Comparison of ENCODE assay signal across 8 cellular contexts in the genomic region with DNA sequence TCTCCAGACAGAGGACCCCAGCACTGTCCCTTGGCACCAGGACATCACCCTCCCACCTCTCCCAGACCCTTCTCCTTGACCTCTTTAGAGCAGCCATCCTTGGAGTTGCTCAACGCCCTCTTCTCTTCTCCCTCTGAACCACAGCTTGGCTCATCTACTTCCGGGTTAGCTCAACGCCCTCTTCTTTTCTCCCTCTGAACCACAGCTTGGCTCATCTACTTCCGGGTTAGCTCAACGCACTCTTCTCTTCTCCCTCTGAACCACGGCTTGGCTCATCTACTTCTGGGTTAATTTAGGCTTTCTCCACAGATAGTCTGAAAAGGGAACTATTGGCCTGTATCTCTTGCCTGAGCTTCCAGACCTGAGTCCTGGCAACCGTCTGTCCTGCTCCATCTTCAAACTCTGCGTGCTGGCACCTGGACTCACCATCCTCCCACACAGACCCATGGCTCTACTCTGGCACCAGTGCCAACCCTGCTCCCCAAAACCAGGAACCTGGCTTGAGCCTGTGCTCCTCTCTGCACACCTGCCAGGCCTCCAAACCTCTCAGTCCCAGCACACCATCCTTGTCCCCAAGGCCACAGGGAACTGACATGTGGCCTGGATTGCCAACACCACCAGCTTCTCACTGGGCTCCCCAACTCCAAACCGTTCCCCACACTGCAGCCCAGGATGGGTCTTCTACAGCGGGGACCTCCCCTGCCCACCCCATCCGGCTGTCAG. TPM values are rescaled to one million over a fixed set of nuclear protein-coding genes. Genes with fewer than 3 reads are reported as not detected.
A peak's percentile ranks its signal among the peaks of the same experiment; 100 is the strongest.
DNase-seq lines count a peak whose midpoint lies in the region; ATAC-seq, FAIRE-seq and TF ChIP-seq lines count a peak whose summit lies in the region.
"Had no signal": no experiment of that assay in that cellular context is flagged by ENCODE, and none has a peak within 500 bp of the region (broad histone marks: within the 10 kb centered on the region; RNA-seq: fewer than 3 reads in every experiment).

No MANE protein-coding gene starts in this region.

- H3K27ac ChIP-seq in K562 (ENCODE audit: extremely low read depth, low read depth, low read length) (no peak overlapping the region), ovary (peak overlapping the region in 1 of 2 donors; percentile 15), transverse colon (peak overlapping the region in 2 of 4 donors; percentile 13 to 62)

- peaks cover 11% of the 10 kb centered on the region; the same call in 2 of the 3 replicates for H3K79me2 ChIP-seq in K562 (ENCODE audit: control insufficient read depth, insufficient read depth, low read length)

- TF ChIP-seq CTCF in K562 (IDR thresholded peaks at IDR 0.05 in 2 of 3, conservative IDR thresholded peaks at IDR 0.05 in 1 of 3; ENCODE audit: insufficient read depth in 2 of 3, low read depth in 1 of 3, low read length in 3 of 3) (no peak), ovary (IDR thresholded peaks at IDR 0.05) (no peak), transverse colon (IDR thresholded peaks at IDR 0.05) (no peak)

- POLR2A ChIA-PET in K562 (lab: Yijun Ruan, JAX) = interaction anchor here (0.7 to 1.2 kb wide), 5 partner anchors 9 to 25 kb away, joined by 3 to 11 read pairs (median 4); no protein-coding TSS in a partner anchor

- TF ChIP-seq POLR2A in K562 (conservative IDR thresholded peaks at IDR 0.05) = no peak
- no peak for TF ChIP-seq POLR2A in ovary (IDR thresholded peaks at IDR 0.05)
- no peak for TF ChIP-seq POLR2A in transverse colon (IDR thresholded peaks at IDR 0.05)

- peaks cover 7% of the 10 kb centered on the region for H4K20me1 ChIP-seq in K562 (replicated peaks; ENCODE audit: control insufficient read depth, insufficient read depth, low read length)

- TF ChIP-seq RAD21 in K562 (CRISPR knock-in tag; conservative IDR thresholded peaks at IDR 0.05 in 1 of 2, IDR thresholded peaks at IDR 0.05 in 1 of 2) = no peak

- H3K36me3 ChIP-seq in K562 (ENCODE audit: control insufficient read depth, insufficient read depth, low read length) (peaks cover 94% of the 10 kb centered on the region; the same call in 2 of the 3 replicates), ovary (no peaks in the 10 kb centered on the region), transverse colon (no peaks in the 10 kb centered on the region)

- H3K9me3 ChIP-seq in K562 (replicated peaks; ENCODE audit: control insufficient read depth, insufficient read depth, low read depth, low read length) = no peaks in the 10 kb centered on the region
- H3K9me3 ChIP-seq in ovary = no peaks in the 10 kb centered on the region
- no peaks in the 10 kb centered on the region for H3K9me3 ChIP-seq in transverse colon

- intact Hi-C loops in K562 (cut with micrococcal nuclease) = no loop called here
- intact Hi-C loops in ovary (cut with DNase I) = no loop called here
- intact Hi-C loops in transverse colon (cut with DNase I; ENCODE audit: low total_unique reads) = no loop called here

- ATAC-seq in K562 (no peak), GM18519 (IDR thresholded peaks at IDR 0.05; ENCODE audit: low FRiP score, unreplicated experiment) (no peak)

- DNase-seq in HT1080 (ENCODE audit: low read depth) (peak; percentile 63), K562 (ENCODE audit: extremely low read depth in 1 of 4, low spot score in 3 of 4) (no peak), ovary (peak in 2 of 5 donors; percentile 38 to 57), transverse colon (no peak)
- DNase-seq in activated CD8-positive, alpha-beta memory T cell treated with anti-CD3 and anti-CD28 coated beads for 24 hours = no peak
- DNase-seq: small intestine had no signal

- no peaks in the 10 kb centered on the region for H3K9me1 ChIP-seq in K562 (ENCODE audit: control insufficient read depth, insufficient read depth, low read length)

- CTCF ChIA-PET in K562 (lab: Yijun Ruan, JAX; ENCODE audit: low intra/inter-chr PET ratio) = no interaction called here

- H3K4me2 ChIP-seq in K562 (ENCODE audit: insufficient read depth, low read length) = no peak overlapping the region

- H3K4me3 ChIP-seq in K562 (no peak overlapping the region), ovary (peak overlapping the region; percentile 18), transverse colon (no peak overlapping the region)

- H3K4me1 ChIP-seq in K562 (replicated peaks in 1 of 2; ENCODE audit: control insufficient read depth in 2 of 2, insufficient read depth in 2 of 2, low read length in 2 of 2) (peaks cover 10 to 19% of the 10 kb centered on the region in 2 experiments; a peak in 4 of 5 replicates), ovary (ENCODE audit: insufficient read depth) (peaks cover 11% of the 10 kb centered on the region), transverse colon (peaks cover 0 to 13% (median 2%) of the 10 kb centered on the region in 4 donors)

- H3K9ac ChIP-seq in K562 (ENCODE audit: insufficient read depth in 1 of 2, low read depth in 2 of 2, low read length in 2 of 2) = peak overlapping the region in 1 of 2 experiments; percentile 50; a peak in 1 of 4 replicates

- no peaks in the 10 kb centered on the region for H3K27me3 ChIP-seq in K562 (ENCODE audit: control insufficient read depth in 2 of 2, insufficient read depth in 2 of 2, low read length in 2 of 2)
- H3K27me3 ChIP-seq in ovary = no peaks in the 10 kb centered on the region
- no peaks in the 10 kb centered on the region for H3K27me3 ChIP-seq in transverse colon

- FAIRE-seq in K562 (lab: Jason Lieb, UNC) = no peak
- FAIRE-seq: GM18507, small intestine had no signal

- 96% methylated on average over 9 of the region's 11 CpGs for WGBS in K562 (ENCODE audit: insufficient coverage, low coverage, missing lambda C conversion rate)
- 48 to 64% (median 52%) methylated on average over 11 of the region's 11 CpGs for WGBS in ovary, 3 donors
- 64 to 83% methylated on average over 5 to 11 of the region's 11 CpGs for whole genome bisulfite sequencing in transverse colon (ENCODE audit: low coverage in 1 of 2), 2 donors

- no peak for TF ChIP-seq EP300 in K562 (IDR thresholded peaks at IDR 0.05; ENCODE audit: low read length)
- TF ChIP-seq EP300 in ovary (IDR thresholded peaks at IDR 0.05) = no peak
- TF ChIP-seq EP300 in transverse colon (IDR thresholded peaks at IDR 0.05; ENCODE audit: low read depth) = no peak

- no TSS peak for BruUV-seq in K562 (replicated peaks; lab: Mats Ljungman, UMichigan)

- H2AFZ ChIP-seq in K562 (ENCODE audit: low read depth, low read length) = no peak overlapping the region

- in situ Hi-C loops in K562 (cut with MboI) = no loop called here
- in situ Hi-C loops in transverse colon (cut with MboI; ENCODE audit: low pct_ligation_motif_present in 1 of 4, low pct_unique_long_range_greater_than_20kb in 1 of 4, low sequenced_read_pairs in 3 of 4) = no loop called here

RNA-seq across cellular contexts. Expression of gene FAAP100, which starts 25.3 kb away (rescaled TPM):
- total RNA-seq in HT1080 (2014; rRNA removed; shearing (Covaris generic)) = 28.7 and 31.6 TPM in 2 replicates
- polyA plus RNA-seq in HT1080 (2015; cell fraction: cytosol; rRNA removed) = 18.1 and 19.3 TPM in 2 replicates
- polyA plus RNA-seq in HT1080 (2015; cell fraction: nucleus; rRNA removed) = 58.8 and 66.8 TPM in 2 replicates
- 44.9 and 197 TPM in 2 replicates for total RNA-seq in K562 (2011; cell fraction: chromatin; rRNA removed; ENCODE audit: low replicate concordance)
- 108 and 129 TPM in 2 replicates for total RNA-seq in K562 (2011; cell fraction: nucleolus; rRNA removed)
- 63.6 and 65.2 TPM in 2 replicates for total RNA-seq in K562 (2011; cell fraction: nucleoplasm; rRNA removed)
- total RNA-seq in K562 (2014; rRNA removed) (33.2 and 39.0 TPM in 2 replicates), K562 (2014; rRNA removed; fragmentation: Illumina TruSeq; extraction: Trizol) (3.9 and 8.6 TPM in 2 replicates), K562 (2015; rRNA removed; fragmentation: Illumina TruSeq; extraction: Trizol) (18.9 and 20.9 TPM in 2 replicates), K562 (2021) (51.2 and 52.5 TPM in 2 replicates), ovary (10 to 100 TPM; 14.9 to 29.1 (median 25.1) TPM), transverse colon (10 to 100 TPM; 26.2 to 90.5 (median 37.4) TPM)
- polyA plus RNA-seq in K562 (2011; rRNA removed) (12.6 and 15.2 TPM in 2 replicates), K562 (2014; fragmentation: Illumina TruSeq; extraction: Trizol) (7.6 and 25.3 TPM in 2 replicates), K562 (2014; fragmentation: Nextera tagmentation; extraction: Ambion mirVana) (under 1 TPM; 0.31 to 0.69 TPM), K562 (2014; rRNA removed) (38.6 and 42.4 TPM in 2 replicates), ovary (10 to 100 TPM in 1 of 2 donors, under 1 TPM in 1; 0.77 to 19.7 TPM)
- polyA plus RNA-seq in K562 (2011; cell fraction: cytosol; rRNA removed) = 18.3 and 47.5 TPM in 2 replicates
- polyA plus RNA-seq in K562 (2011; cell fraction: nucleus; rRNA removed) = 42.7 and 112 TPM in 2 replicates
- polyA plus RNA-seq in K562 (2012) = 22.5 and 27.7 TPM in 2 replicates
- 4.7 and 7.0 TPM in 2 replicates for polyA minus RNA-seq in K562 (2011; rRNA and poly(A)+ RNA removed)
- 19.5 and 23.0 TPM in 2 replicates for polyA minus RNA-seq in K562 (2011; cell fraction: cytosol; rRNA and poly(A)+ RNA removed)
- polyA minus RNA-seq in K562 (2011; cell fraction: nucleus; rRNA and poly(A)+ RNA removed) = 58.6 and 62.1 TPM in 2 replicates

RNA-seq across cellular contexts. Expression of gene FSCN2, which starts 49.3 kb away (rescaled TPM):
- 0.37 and 0.40 TPM in 2 replicates for total RNA-seq in HT1080 (2014; rRNA removed; shearing (Covaris generic))
- polyA plus RNA-seq in HT1080 (2015; cell fraction: cytosol; rRNA removed) = not detected in 2 replicates
- 0.38 and 0.73 TPM in 2 replicates for polyA plus RNA-seq in HT1080 (2015; cell fraction: nucleus; rRNA removed)
- total RNA-seq in K562 (2011; cell fraction: chromatin; rRNA removed; ENCODE audit: low replicate concordance) = 0.23 TPM in 1 of 2 replicates, not detected in the other
- 0.26 and 0.33 TPM in 2 replicates for total RNA-seq in K562 (2011; cell fraction: nucleolus; rRNA removed)
- 0.37 TPM in 1 of 2 replicates, not detected in the other for total RNA-seq in K562 (2011; cell fraction: nucleoplasm; rRNA removed)
- total RNA-seq in K562 (2014; rRNA removed) (not detected in 2 replicates), K562 (2014; rRNA removed; fragmentation: Illumina TruSeq; extraction: Trizol) (not detected in 2 replicates), K562 (2015; rRNA removed; fragmentation: Illumina TruSeq; extraction: Trizol) (not detected in 2 replicates), K562 (2021) (not detected in 2 replicates), ovary (1 to 10 TPM; 1.8 to 6.4 (median 3.9) TPM), transverse colon (10 to 100 TPM in 2 of 4 donors, 1 to 10 TPM in 2; 2.3 to 36.4 (median 17.2) TPM)
- polyA plus RNA-seq in K562 (2011; rRNA removed) (not detected in 2 replicates), K562 (2014; fragmentation: Illumina TruSeq; extraction: Trizol) (not detected in 2 replicates), K562 (2014; fragmentation: Nextera tagmentation; extraction: Ambion mirVana) (not detected), K562 (2014; rRNA removed) (0.08 TPM in 1 of 2 replicates, not detected in the other), ovary (1 to 10 TPM in 1 of 2 donors, under 1 TPM in 1; 0.13 to 1.6 TPM)
- not detected in 2 replicates for polyA plus RNA-seq in K562 (2011; cell fraction: cytosol; rRNA removed)
- polyA plus RNA-seq in K562 (2011; cell fraction: nucleus; rRNA removed) = 0.14 TPM in 1 of 2 replicates, not detected in the other
- 0.25 and 0.30 TPM in 2 replicates for polyA plus RNA-seq in K562 (2012)
- polyA minus RNA-seq in K562 (2011; rRNA and poly(A)+ RNA removed) = not detected in 2 replicates
- polyA minus RNA-seq in K562 (2011; cell fraction: cytosol; rRNA and poly(A)+ RNA removed) = not detected in 2 replicates
- polyA minus RNA-seq in K562 (2011; cell fraction: nucleus; rRNA and poly(A)+ RNA removed) = 0.13 TPM in 1 of 2 replicates, not detected in the other

RNA-seq across cellular contexts. Expression of gene NPLOC4, which starts 59.5 kb away (rescaled TPM):
- 65.3 and 83.9 TPM in 2 replicates for total RNA-seq in HT1080 (2014; rRNA removed; shearing (Covaris generic))
- 61.2 and 61.7 TPM in 2 replicates for polyA plus RNA-seq in HT1080 (2015; cell fraction: cytosol; rRNA removed)
- 70.7 and 87.1 TPM in 2 replicates for polyA plus RNA-seq in HT1080 (2015; cell fraction: nucleus; rRNA removed)
- 277 and 501 TPM in 2 replicates for total RNA-seq in K562 (2011; cell fraction: chromatin; rRNA removed; ENCODE audit: low replicate concordance)
- 241 and 247 TPM in 2 replicates for total RNA-seq in K562 (2011; cell fraction: nucleolus; rRNA removed)
- 239 and 253 TPM in 2 replicates for total RNA-seq in K562 (2011; cell fraction: nucleoplasm; rRNA removed)
- total RNA-seq in K562 (2014; rRNA removed) (65.1 and 82.2 TPM in 2 replicates), K562 (2014; rRNA removed; fragmentation: Illumina TruSeq; extraction: Trizol) (47.4 and 53.0 TPM in 2 replicates), K562 (2015; rRNA removed; fragmentation: Illumina TruSeq; extraction: Trizol) (55.6 and 57.9 TPM in 2 replicates), K562 (2021) (116 and 124 TPM in 2 replicates), ovary (10 to 100 TPM; 24.4 to 76.0 (median 56.3) TPM), transverse colon (100 to 1,000 TPM in 1 of 4 donors, 10 to 100 TPM in 3; 59.9 to 323 (median 84.6) TPM)
- polyA plus RNA-seq in K562 (2011; rRNA removed) (84.1 and 93.9 TPM in 2 replicates), K562 (2014; fragmentation: Illumina TruSeq; extraction: Trizol) (69.0 and 74.7 TPM in 2 replicates), K562 (2014; fragmentation: Nextera tagmentation; extraction: Ambion mirVana) (1 to 10 TPM; 1.5 to 2.5 TPM), K562 (2014; rRNA removed) (64.5 and 78.1 TPM in 2 replicates), ovary (10 to 100 TPM; 25.4 to 84.8 TPM)
- 85.5 and 112 TPM in 2 replicates for polyA plus RNA-seq in K562 (2011; cell fraction: cytosol; rRNA removed)
- 134 and 203 TPM in 2 replicates for polyA plus RNA-seq in K562 (2011; cell fraction: nucleus; rRNA removed)
- 53.5 and 61.2 TPM in 2 replicates for polyA plus RNA-seq in K562 (2012)
- polyA minus RNA-seq in K562 (2011; rRNA and poly(A)+ RNA removed) = 117 and 181 TPM in 2 replicates
- polyA minus RNA-seq in K562 (2011; cell fraction: cytosol; rRNA and poly(A)+ RNA removed) = 99.8 and 121 TPM in 2 replicates
- 52.1 and 62.5 TPM in 2 replicates for polyA minus RNA-seq in K562 (2011; cell fraction: nucleus; rRNA and poly(A)+ RNA removed)

RNA-seq across cellular contexts. Expression of gene TSPAN10, which starts 59.6 kb away (rescaled TPM):
- 1.4 and 2.2 TPM in 2 replicates for total RNA-seq in HT1080 (2014; rRNA removed; shearing (Covaris generic))
- polyA plus RNA-seq in HT1080 (2015; cell fraction: cytosol; rRNA removed) = 4.8 and 5.0 TPM in 2 replicates
- polyA plus RNA-seq in HT1080 (2015; cell fraction: nucleus; rRNA removed) = 7.4 and 9.6 TPM in 2 replicates
- 1.5 and 3.7 TPM in 2 replicates for total RNA-seq in K562 (2011; cell fraction: chromatin; rRNA removed; ENCODE audit: low replicate concordance)
- total RNA-seq in K562 (2011; cell fraction: nucleolus; rRNA removed) = 1.0 and 1.8 TPM in 2 replicates
- 1.6 and 4.0 TPM in 2 replicates for total RNA-seq in K562 (2011; cell fraction: nucleoplasm; rRNA removed)
- total RNA-seq in K562 (2014; rRNA removed) (0.12 and 0.14 TPM in 2 replicates), K562 (2014; rRNA removed; fragmentation: Illumina TruSeq; extraction: Trizol) (not detected in 2 replicates), K562 (2015; rRNA removed; fragmentation: Illumina TruSeq; extraction: Trizol) (0.11 and 0.14 TPM in 2 replicates), K562 (2021) (0.13 TPM in 1 of 2 replicates, not detected in the other), ovary (1 to 10 TPM in 4 of 7 donors, under 1 TPM in 3; 0.73 to 3.3 (median 1.2) TPM), transverse colon (under 1 TPM in 2 of 4 donors, not detected in 2; 0.48 to 0.55 TPM)
- polyA plus RNA-seq in K562 (2011; rRNA removed) (0.28 and 0.31 TPM in 2 replicates), K562 (2014; fragmentation: Illumina TruSeq; extraction: Trizol) (0.07 and 0.12 TPM in 2 replicates), K562 (2014; fragmentation: Nextera tagmentation; extraction: Ambion mirVana) (under 1 TPM; 0.08 to 0.13 TPM), K562 (2014; rRNA removed) (0.04 and 0.05 TPM in 2 replicates), ovary (1 to 10 TPM in 1 of 2 donors, under 1 TPM in 1; 0.68 to 1.5 TPM)
- 0.15 and 0.21 TPM in 2 replicates for polyA plus RNA-seq in K562 (2011; cell fraction: cytosol; rRNA removed)
- 0.28 and 0.36 TPM in 2 replicates for polyA plus RNA-seq in K562 (2011; cell fraction: nucleus; rRNA removed)
- 0.23 and 0.46 TPM in 2 replicates for polyA plus RNA-seq in K562 (2012)
- polyA minus RNA-seq in K562 (2011; rRNA and poly(A)+ RNA removed) = 0.42 and 0.84 TPM in 2 replicates
- polyA minus RNA-seq in K562 (2011; cell fraction: cytosol; rRNA and poly(A)+ RNA removed) = not detected in 2 replicates
- polyA minus RNA-seq in K562 (2011; cell fraction: nucleus; rRNA and poly(A)+ RNA removed) = 0.27 and 0.78 TPM in 2 replicates
